Comparison of ENCODE assay signal across 7 cellular contexts in the genomic region with DNA sequence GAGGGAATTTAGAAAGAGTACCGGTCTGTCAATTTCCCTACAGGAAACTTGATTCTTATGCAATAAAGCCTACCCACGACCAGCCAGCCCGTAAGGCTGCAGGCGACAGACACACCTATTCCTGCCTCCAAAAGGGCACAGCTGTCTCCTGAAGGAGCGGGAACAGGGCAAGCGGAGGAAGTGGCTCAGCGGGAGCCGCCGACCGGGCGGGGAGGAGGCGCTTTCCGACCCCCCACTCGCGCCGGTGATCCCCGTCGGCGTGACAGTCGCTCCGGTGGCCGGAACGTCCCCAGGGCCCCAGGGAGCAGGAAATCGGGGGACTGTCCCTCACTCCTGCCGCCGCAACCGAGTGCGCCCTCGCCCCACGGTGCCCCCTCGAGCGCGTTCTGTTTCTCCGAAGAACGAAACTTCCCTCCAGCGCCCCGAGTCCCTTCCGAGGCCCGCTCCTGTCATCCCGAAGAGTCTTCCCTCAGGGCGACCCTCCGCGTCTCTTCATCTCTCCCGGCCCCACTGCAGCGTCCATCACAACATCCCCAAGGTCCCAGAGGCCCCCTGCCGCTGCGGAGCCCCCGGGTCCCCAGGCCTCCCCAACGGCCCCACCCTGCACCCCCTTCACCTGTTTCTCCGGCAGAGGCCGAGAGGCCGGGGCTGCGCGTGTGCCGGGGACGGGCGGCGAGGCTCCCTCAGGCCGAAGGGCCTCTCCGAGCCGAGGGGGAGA. TPM values are rescaled to one million over a fixed set of nuclear protein-coding genes. Genes with fewer than 3 reads are reported as not detected.
DNase-seq lines count a peak whose midpoint lies in the region; ATAC-seq, FAIRE-seq and TF ChIP-seq lines count a peak whose summit lies in the region.

No MANE protein-coding gene starts in this region.

- intact Hi-C loops in MCF 10A (cut with micrococcal nuclease) (loop anchor here (5.0 kb wide), 2 partner anchors 34 to 66 kb away; partner anchors contain the start of gene CAVIN1), kidney (cut with DNase I) (no loop called here)

- H3K4me1 ChIP-seq in SJSA1 (replicated peaks) (peaks cover 15% of the 10 kb centered on the region), kidney (ENCODE audit: control insufficient read depth in 1 of 2, insufficient read depth in 1 of 2, low read depth in 1 of 2, low read length in 2 of 2) (peaks cover 5 to 7% of the 10 kb centered on the region in 2 donors)

- H3K4me1 Mint-ChIP-seq in MCF 10A (ENCODE audit: insufficient read depth, unreplicated experiment) = peaks cover 24% of the 10 kb centered on the region

- no peaks in the 10 kb centered on the region for H3K27me3 ChIP-seq in SJSA1 (replicated peaks)

- TF ChIP-seq CTCF in MCF 10A (IDR thresholded peaks at IDR 0.05; ENCODE audit: unreplicated experiment) (no peak), kidney (IDR thresholded peaks at IDR 0.05; ENCODE audit: borderline replicate concordance, extremely low read depth, insufficient read depth) (no peak)

- H3K27ac Mint-ChIP-seq in MCF 10A (ENCODE audit: low read depth, unreplicated experiment) = peak overlapping the region; percentile 97

- H3K27ac ChIP-seq in SJSA1 (peak overlapping the region; percentile 85), kidney (ENCODE audit: low read depth in 2 of 2, low read length in 2 of 2) (peak overlapping the region; percentile 98 to 100)

- H3K4me3 Mint-ChIP-seq in MCF 10A (ENCODE audit: unreplicated experiment) = peak overlapping the region; percentile 90

- H3K36me3 ChIP-seq in SJSA1 = peaks cover 6% of the 10 kb centered on the region
- no peaks in the 10 kb centered on the region for H3K36me3 ChIP-seq in kidney (ENCODE audit: control insufficient read depth in 1 of 2, insufficient read depth in 2 of 2, low read length in 2 of 2)

- POLR2A ChIA-PET in MCF 10A (lab: Yijun Ruan, JAX) = interaction anchor here (0.5 to 3.5 kb wide), 38 partner anchors 8 to 1559 kb away, joined by 3 to 84 read pairs (median 4); partner anchors contain the start of genes BECN1, CAVIN1, NAGLU and PSMC3IP

- H3K4me3 ChIP-seq in SJSA1 (peak overlapping the region; percentile 70), kidney (ENCODE audit: low read length in 2 of 2) (peak overlapping the region; percentile 75 to 91)

- ATAC-seq in GM18907 (IDR thresholded peaks at IDR 0.05; ENCODE audit: unreplicated experiment) (peak; percentile 23), HG03565 (IDR thresholded peaks at IDR 0.05; ENCODE audit: unreplicated experiment) (no peak)

- H3K27me3 Mint-ChIP-seq in MCF 10A (ENCODE audit: insufficient read depth, unreplicated experiment) = no peaks in the 10 kb centered on the region

- H3K9ac ChIP-seq in kidney (ENCODE audit: low read length in 2 of 2) = peak overlapping the region; percentile 96 to 98

- FAIRE-seq in kidney (lab: Jason Lieb, UNC) = no peak

- DNase-seq in HT1080 (ENCODE audit: low read depth) (peak; percentile 63), SJSA1 (ENCODE audit: low read depth in 1 of 2, low spot score in 2 of 2) (peak in 1 of 2 experiments; percentile 50), MCF 10A (ENCODE audit: unreplicated experiment) (peak; percentile 84), kidney (peak; percentile 88)
- peak; percentile 39 to 48 for DNase-seq in stimulated activated CD4-positive, alpha-beta T cell treated with anti-CD3 and anti-CD28 coated beads, Interleukin-2, amount 100 ng/mL, for 24 hours

- no peaks in the 10 kb centered on the region for H3K9me3 ChIP-seq in SJSA1 (replicated peaks)
- H3K9me3 ChIP-seq in kidney (ENCODE audit: control insufficient read depth in 1 of 2, low read length in 2 of 2) = no peaks in the 10 kb centered on the region

- H3K9me3 Mint-ChIP-seq in MCF 10A (ENCODE audit: unreplicated experiment) = no peaks in the 10 kb centered on the region

- peaks cover 31% of the 10 kb centered on the region for H3K36me3 Mint-ChIP-seq in MCF 10A (ENCODE audit: insufficient read depth, unreplicated experiment)

- BruUV-seq in MCF 10A (replicated peaks; lab: Mats Ljungman, UMichigan) = no TSS peak

- CTCF ChIA-PET in MCF 10A (lab: Yijun Ruan, JAX) = interaction anchor here (0.7 to 2.5 kb wide), 7 partner anchors 19 to 128 kb away, joined by 3 to 16 read pairs (median 4); no protein-coding TSS in a partner anchor

RNA-seq across cellular contexts. Expression of gene STAT3, which starts 0.4 kb away (rescaled TPM):
- 32.9 and 42.2 TPM in 2 replicates for total RNA-seq in HT1080 (2014; rRNA removed; shearing (Covaris generic))
- polyA plus RNA-seq in HT1080 (2015; cell fraction: cytosol; rRNA removed) = 36.0 and 41.8 TPM in 2 replicates
- 80.7 and 86.7 TPM in 2 replicates for polyA plus RNA-seq in HT1080 (2015; cell fraction: nucleus; rRNA removed)
- total RNA-seq in SJSA1 (2014; rRNA removed; shearing (Covaris generic)) = 41.1 and 65.8 TPM in 2 replicates
- 89.2 and 115 TPM in 2 replicates for total RNA-seq in MCF 10A (2022)
- 327 TPM for total RNA-seq in kidney
- polyA plus RNA-seq in kidney (ENCODE audit: insufficient read depth, low read depth, low replicate concordance) = 55.6 TPM

RNA-seq across cellular contexts. Expression of gene CAVIN1, which starts 35.2 kb away (rescaled TPM):
- 232 and 236 TPM in 2 replicates for total RNA-seq in HT1080 (2014; rRNA removed; shearing (Covaris generic))
- polyA plus RNA-seq in HT1080 (2015; cell fraction: cytosol; rRNA removed) = 129 and 146 TPM in 2 replicates
- 163 and 166 TPM in 2 replicates for polyA plus RNA-seq in HT1080 (2015; cell fraction: nucleus; rRNA removed)
- total RNA-seq in SJSA1 (2014; rRNA removed; shearing (Covaris generic)) = 319 and 331 TPM in 2 replicates
- total RNA-seq in MCF 10A (2022) = 137 and 143 TPM in 2 replicates
- 204 TPM for total RNA-seq in kidney
- 67.1 TPM for polyA plus RNA-seq in kidney (ENCODE audit: insufficient read depth, low read depth, low replicate concordance)
